8 cellular contexts compared by ENCODE assay signal in the genomic region with DNA sequence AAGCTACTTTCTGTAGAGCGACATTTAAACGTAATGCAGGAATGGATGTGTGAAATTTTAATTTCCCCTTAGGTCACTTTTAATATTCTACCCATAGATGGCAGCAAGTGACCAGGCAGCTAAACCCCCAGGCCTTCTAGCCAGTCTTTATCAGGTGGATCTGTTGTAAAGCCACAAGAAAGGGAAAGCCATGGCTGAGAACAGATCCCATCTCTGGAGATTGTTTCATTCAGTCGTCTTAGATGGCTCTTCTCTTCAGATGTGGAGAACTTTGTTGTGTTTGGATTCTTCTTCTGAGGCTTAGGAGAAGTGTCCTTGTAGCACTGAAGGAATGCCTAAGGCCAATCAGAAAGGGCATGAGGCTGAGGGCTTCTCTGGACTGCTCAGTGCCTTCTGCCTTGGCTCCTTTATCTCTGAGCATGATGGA. TPM values are rescaled to one million over a fixed set of nuclear protein-coding genes. Genes with fewer than 3 reads are reported as not detected.
A peak's percentile ranks its signal among the peaks of the same experiment; 100 is the strongest.
DNase-seq lines count a peak whose midpoint lies in the region; ATAC-seq, FAIRE-seq and TF ChIP-seq lines count a peak whose summit lies in the region.

No MANE protein-coding gene starts in this region.

- no peaks in the 10 kb centered on the region for H3K79me2 ChIP-seq in H1 (ENCODE audit: control insufficient read depth in 1 of 2, insufficient read depth in 2 of 2, low read length in 2 of 2)

- H3K14ac ChIP-seq in H1 (ENCODE audit: insufficient read length): no peak overlapping the region

- no peak overlapping the region; the same call in 1 of the 2 replicates for H2BK12ac ChIP-seq in H1 (ENCODE audit: low read depth, low read length)

- no peak overlapping the region for H2AK5ac ChIP-seq in H1 (ENCODE audit: low read depth, low read length)

- no peak overlapping the region for H3K23ac ChIP-seq in H1 (ENCODE audit: insufficient read length)

- H3K9ac ChIP-seq in H1 (replicated peaks in 1 of 4; ENCODE audit: extremely low read depth in 1 of 4, low read depth in 3 of 4, low read length in 3 of 4): no peak overlapping the region

- peak in 2 of 3 experiments; percentile 72 to 87; a peak in 3 of 4 replicates for TF ChIP-seq CTCF in H1 (IDR thresholded peaks at IDR 0.05; ENCODE audit: control extremely low read depth in 1 of 3, insufficient read depth in 1 of 3, low read depth in 1 of 3, low read length in 3 of 3)

- H3K4me3 ChIP-seq in H1 (ENCODE audit: extremely low read depth in 1 of 4, insufficient read depth in 2 of 4, low read depth in 3 of 4, low read length in 4 of 4): no peak overlapping the region

- no peak for TF ChIP-seq EP300 in H1 (IDR thresholded peaks at IDR 0.05; ENCODE audit: borderline replicate concordance in 1 of 2, low read depth in 2 of 2, low read length in 2 of 2)

- H3K9me3 ChIP-seq in H1 (ENCODE audit: insufficient read depth in 2 of 2, low read depth in 1 of 2, low read length in 1 of 2): no peaks in the 10 kb centered on the region

- no peak overlapping the region for H3K56ac ChIP-seq in H1 (replicated peaks; ENCODE audit: insufficient read length, low read depth, low read length)

- H4K8ac ChIP-seq in H1 (ENCODE audit: extremely low read depth, insufficient read depth, low read length): no peak overlapping the region

- WGBS in H1 (ENCODE audit: extremely low coverage in 1 of 2, insufficient coverage in 1 of 2, insufficient read length in 1 of 2, insufficient replicate concordance in 2 of 2, low coverage in 1 of 2, low lambda C conversion rate in 2 of 2, missing lambda C conversion rate in 1 of 2), 2 experiments: 30% methylated on average over 3 of the region's 3 CpGs; no CpG with 5 or more reads in 1 of the 2 experiments

- POLR2A ChIA-PET in HEK293T (lab: Yijun Ruan, JAX) (interaction anchor here (0.7 to 1.0 kb wide), 2 partner anchors 15 to 94 kb away, joined by 3 to 4 read pairs; partner anchors contain the start of genes MCUR1 and RNF182), H1 (lab: Charles Lee; ENCODE audit: partially characterized antibody) (interaction anchor here (0.9 kb wide), 1 partner anchor 13 kb away, joined by 3 read pairs; no protein-coding TSS in a partner anchor)

- H4K91ac ChIP-seq in H1 (replicated peaks; ENCODE audit: insufficient read length, low read length): no peak overlapping the region

- TF ChIP-seq RAD21 in H1 (IDR thresholded peaks at IDR 0.05 in 1 of 2, conservative IDR thresholded peaks at IDR 0.05 in 1 of 2; ENCODE audit: low read depth in 2 of 2, low read length in 2 of 2): peak; percentile 98

- no peak overlapping the region for H2BK120ac ChIP-seq in H1 (replicated peaks; ENCODE audit: low read depth, low read length)

- H3K4ac ChIP-seq in H1 (replicated peaks; ENCODE audit: insufficient read length, low read depth, low read length): no peak overlapping the region

- FAIRE-seq in H1 (lab: Jason Lieb, UNC) (peak; percentile 88), urothelium cell line (lab: Jason Lieb, UNC) (no peak)

- H3K79me1 ChIP-seq in H1 (ENCODE audit: low read depth, low read length): no peaks in the 10 kb centered on the region

- no peak for TF ChIP-seq POLR2A in H1 (IDR thresholded peaks at IDR 0.05; ENCODE audit: control extremely low read depth in 1 of 2, low read depth in 2 of 2, low read length in 2 of 2)

- no peak overlapping the region for H3K4me2 ChIP-seq in H1 (ENCODE audit: insufficient read depth in 1 of 2, low read depth in 2 of 2, low read length in 2 of 2)

- in situ Hi-C loops in Caki2 (cut with HindIII; ENCODE audit: low pct_unique_long_range_greater_than_20kb, low sequenced_read_pairs): no loop called here

- H2BK15ac ChIP-seq in H1 (ENCODE audit: low read length): 0 out of 2 replicates have a peak overlapping the region, but pooled peaks have one; percentile 61

- H3K18ac ChIP-seq in H1 (ENCODE audit: extremely low read depth, low read length): no peak overlapping the region

- no peaks in the 10 kb centered on the region for H4K20me1 ChIP-seq in H1 (replicated peaks in 1 of 2; ENCODE audit: control insufficient read depth in 1 of 2, insufficient read depth in 2 of 2, low read length in 2 of 2)

- peak overlapping the region; percentile 93 for H2AFZ ChIP-seq in H1 (ENCODE audit: low read length)

- H3K36me3 ChIP-seq in H1 (ENCODE audit: control insufficient read depth in 2 of 4, insufficient read depth in 4 of 4, low read length in 3 of 4): no peaks in the 10 kb centered on the region

- peaks cover 0 to 6% (median 0%) of the 10 kb centered on the region in 4 experiments; a peak in 1 of 7 replicates for H3K4me1 ChIP-seq in H1 (replicated peaks in 1 of 4; ENCODE audit: control insufficient read depth in 3 of 4, insufficient read depth in 4 of 4, low read length in 3 of 4)

- H4K5ac ChIP-seq in H1 (ENCODE audit: insufficient read length, low read depth, low read length): no peak overlapping the region

- H3K27ac ChIP-seq in H1 (ENCODE audit: low read depth, low read length): no peak overlapping the region

- no peak overlapping the region for H2BK20ac ChIP-seq in H1 (ENCODE audit: low read length)

- H3K23me2 ChIP-seq in H1 (ENCODE audit: low read depth, low read length): no peaks in the 10 kb centered on the region

- H2BK5ac ChIP-seq in H1 (ENCODE audit: low read depth, low read length): no peak overlapping the region

- ATAC-seq in activated CD4-positive, CD25-positive, alpha-beta regulatory T cell treated with anti-CD3 and anti-CD28 coated beads, Interleukin-2, amount 50 U/mL, for 24 hours: peak; percentile 17 to 43
- ATAC-seq in HG02973 (IDR thresholded peaks at IDR 0.05; ENCODE audit: unreplicated experiment): no peak

- DNase-seq in Caki2 (ENCODE audit: low read depth) (peak; percentile 48), HEK293T (ENCODE audit: extremely low spot score) (peak; percentile 74), NCI-H446 (lab: John Stamatoyannopoulos, UW) (peak; percentile 75 to 86), H1 (ENCODE audit: low read depth in 1 of 2, low spot score in 2 of 2) (no peak), midbrain (lab: John Stamatoyannopoulos, UW) (peak; percentile 39), urothelium cell line (ENCODE audit: low spot score) (peak; percentile 66)

- CTCF ChIA-PET in HEK293T (lab: Yijun Ruan, JAX): interaction anchor here (0.6 to 5.9 kb wide), 18 partner anchors 8 to 236 kb away, joined by 3 to 69 read pairs (median 4); no protein-coding TSS in a partner anchor
- CTCF ChIA-PET in H1 (lab: Charles Lee; ENCODE audit: partially characterized antibody): interaction anchor here (0.6 to 10.2 kb wide), 60 partner anchors 8 to 1354 kb away, joined by 3 to 193 read pairs (median 4); no protein-coding TSS in a partner anchor

- H3K27me3 ChIP-seq in H1 (replicated peaks in 1 of 4; ENCODE audit: control insufficient read depth in 3 of 4, extremely low read depth in 1 of 4, insufficient read depth in 3 of 4, low read length in 3 of 4): no peaks in the 10 kb centered on the region

TF ChIP-seq in HEK293T, 16 proteins besides CTCF, POLR2A, EP300 and RAD21 (continues in another document):
- no peak for TF ChIP-seq TARDBP (IDR thresholded peaks at IDR 0.05)
- no peak for TF ChIP-seq NFRKB (IDR thresholded peaks at IDR 0.05)
- TF ChIP-seq FOXA1 (IDR thresholded peaks at IDR 0.05): no peak
- TF ChIP-seq LEF1 (IDR thresholded peaks at IDR 0.05; ENCODE audit: borderline replicate concordance): no peak
- TF ChIP-seq SP1 (IDR thresholded peaks at IDR 0.05): no peak
- TF ChIP-seq HDGF (IDR thresholded peaks at IDR 0.05; ENCODE audit: borderline replicate concordance): no peak
- no peak for TF ChIP-seq ARNT (IDR thresholded peaks at IDR 0.05)
- no peak for TF ChIP-seq SUZ12 (IDR thresholded peaks at IDR 0.05)
- TF ChIP-seq L3MBTL2 (conservative IDR thresholded peaks at IDR 0.05): no peak
- no peak for TF ChIP-seq BHLHE40 (IDR thresholded peaks at IDR 0.05; ENCODE audit: borderline replicate concordance)
- TF ChIP-seq FOXK2 (IDR thresholded peaks at IDR 0.05): no peak
- TF ChIP-seq FOXM1 (IDR thresholded peaks at IDR 0.05; ENCODE audit: borderline replicate concordance): no peak
- no peak for TF ChIP-seq ELF4 (IDR thresholded peaks at IDR 0.05)
- no peak for TF ChIP-seq CTBP1 (IDR thresholded peaks at IDR 0.05; ENCODE audit: borderline replicate concordance)
- no peak for TF ChIP-seq ZNF384 (IDR thresholded peaks at IDR 0.05)

TF ChIP-seq in H1, 55 proteins besides CTCF, POLR2A, EP300 and RAD21:
- TF ChIP-seq POLR2AphosphoS5 (IDR thresholded peaks at IDR 0.05; ENCODE audit: low read depth, low read length) (no peak), CHD1 (IDR thresholded peaks at IDR 0.05; ENCODE audit: low read depth, low read length) (no peak), RBBP5 (IDR thresholded peaks at IDR 0.05; ENCODE audit: borderline replicate concordance, low read depth, low read length) (no peak)

RNA-seq across cellular contexts. Expression of gene RNF182, which starts 15.8 kb away (rescaled TPM):
- total RNA-seq in Caki2 (2014; rRNA removed; shearing (Covaris generic); ENCODE audit: low replicate concordance): 0.10 TPM in 1 of 2 replicates, not detected in the other
- total RNA-seq in H1 (2021; fragmentation: NEBNext Ultra II Directional; extraction: Animal tissue kit (Norgen Biotek cat#: 25700)): 10.7 and 13.0 TPM in 2 replicates
- 4.2 and 6.2 TPM in 2 replicates for polyA plus RNA-seq in H1 (2011; rRNA removed)
- polyA plus RNA-seq in H1 (2011; cell fraction: cytosol; rRNA removed): 6.1 TPM
- 8.5 TPM for polyA plus RNA-seq in H1 (2011; cell fraction: nucleus; rRNA removed)
- polyA plus RNA-seq in H1 (2012, experiment 1 of 2): 6.6 to 10.4 TPM (median 8.1 TPM) in 4 replicates
- polyA plus RNA-seq in H1 (2012, experiment 2 of 2): 0.87 TPM
- polyA plus RNA-seq in H1 (2013, experiment 1 of 2): 5.6 TPM
- polyA plus RNA-seq in H1 (2013, experiment 2 of 2): 5.5 TPM
- 13.5 and 15.0 TPM in 2 replicates for polyA minus RNA-seq in H1 (2011; rRNA and poly(A)+ RNA removed)
- polyA minus RNA-seq in H1 (2011; cell fraction: cytosol; rRNA and poly(A)+ RNA removed): 6.8 TPM
- 11.7 TPM for polyA minus RNA-seq in H1 (2011; cell fraction: nucleus; rRNA and poly(A)+ RNA removed)

Comparison
In these comparisons a context has a peak if more than half of its experiments do, and no peak if none do; other contexts are left out.
1. DNase-seq: peak in Caki2 (single experiment), HEK293T (single experiment), NCI-H446 (2 of 2), midbrain (single experiment) and urothelium cell line (single experiment); none in H1 (0 of 2).
2. RNA of gene RNF182, which starts 15.8 kb away (total RNA-seq): 10.7 to 13.0 TPM in H1; 0.10 TPM in Caki2; every median in the first group is over 10 times any median in the second.